Comparison of ENCODE assay signal across 8 cellular contexts in genomic region chr6:73263570-73263909, GRCh38. TPM values are rescaled to one million over a fixed set of nuclear protein-coding genes. Genes with fewer than 3 reads are reported as not detected.
DNase-seq lines count a peak whose midpoint lies in the region; ATAC-seq, FAIRE-seq and TF ChIP-seq lines count a peak whose summit lies in the region.

No MANE protein-coding gene starts in this region.

- peak overlapping the region; percentile 91 for H3K4me3 Mint-ChIP-seq in T-helper 17 cell

- H4K20me1 ChIP-seq in smooth muscle cell (ENCODE audit: low read depth), result no peaks in the 10 kb centered on the region

- DNase-seq in HFF-Myc (ENCODE audit: extremely low read depth, low read depth), result no peak
- no peak for DNase-seq in T-helper 17 cell
- peak in 1 of 2 donors; percentile 3 for DNase-seq in cardiac muscle cell (ENCODE audit: low read depth in 1 of 2, low spot score in 1 of 2)
- no peak for DNase-seq in smooth muscle cell (lab: John Stamatoyannopoulos, UW; ENCODE audit: unreplicated experiment)
- no peak for DNase-seq in stimulated activated CD8-positive, alpha-beta memory T cell treated with anti-CD3 and anti-CD28 coated beads, Interleukin-4, amount 100 ng/mL, for 48 hours
- no peak for DNase-seq in urothelium cell line (ENCODE audit: low spot score)

- TF ChIP-seq CTCF in HFF-Myc (IDR thresholded peaks at IDR 0.05; ENCODE audit: low read depth, low read length, missing control alignments), result no peak
- no peak for TF ChIP-seq CTCF in cardiac muscle cell (IDR thresholded peaks at IDR 0.05; ENCODE audit: low read depth, low read length)
- TF ChIP-seq CTCF in smooth muscle cell (IDR thresholded peaks at IDR 0.05; ENCODE audit: borderline replicate concordance, insufficient read depth, poor library complexity, severe bottlenecking), result no peak

- peak overlapping the region; percentile 97 for H3K4me2 ChIP-seq in smooth muscle cell

- no peaks in the 10 kb centered on the region for H3K27me3 ChIP-seq in cardiac muscle cell
- H3K27me3 ChIP-seq in smooth muscle cell (ENCODE audit: low read depth), result no peaks in the 10 kb centered on the region

- H3K4me3 ChIP-seq in HFF-Myc (replicated peaks; ENCODE audit: low read depth, low read length), result peak overlapping the region; percentile 63
- H3K4me3 ChIP-seq in cardiac muscle cell, result peak overlapping the region; percentile 45
- H3K4me3 ChIP-seq in smooth muscle cell, result peak overlapping the region; percentile 62

- H3K4me1 ChIP-seq in ES-I3 (ENCODE audit: insufficient read depth, low read length) (peaks cover 10% of the 10 kb centered on the region), cardiac muscle cell (ENCODE audit: low read depth) (peaks cover 5% of the 10 kb centered on the region), smooth muscle cell (ENCODE audit: low read depth) (peaks cover 6% of the 10 kb centered on the region)

- H3K36me3 ChIP-seq in ES-I3 (ENCODE audit: insufficient read depth, low read length) (no peaks in the 10 kb centered on the region), cardiac muscle cell (no peaks in the 10 kb centered on the region), smooth muscle cell (ENCODE audit: low read depth) (no peaks in the 10 kb centered on the region)

- H3F3A ChIP-seq in smooth muscle cell (ENCODE audit: low read depth), result no peaks in the 10 kb centered on the region

- H2AFZ ChIP-seq in smooth muscle cell (ENCODE audit: low read depth), result peak overlapping the region; percentile 68

- FAIRE-seq in urothelium cell line (lab: Jason Lieb, UNC), result no peak

- ATAC-seq in T-helper 17 cell, result no peak
- no peak for ATAC-seq in HG03097 (IDR thresholded peaks at IDR 0.05; ENCODE audit: low FRiP score, unreplicated experiment)

- WGBS in smooth muscle cell (ENCODE audit: low lambda C conversion rate), result 53% methylated on average over 7 of the region's 7 CpGs

- peaks cover 13% of the 10 kb centered on the region for H3K4me1 Mint-ChIP-seq in T-helper 17 cell

- peak overlapping the region; percentile 21 for H3K27ac Mint-ChIP-seq in T-helper 17 cell

- H3K27me3 Mint-ChIP-seq in T-helper 17 cell, result no peaks in the 10 kb centered on the region

- no peaks in the 10 kb centered on the region for H3K9me3 ChIP-seq in ES-I3 (ENCODE audit: control insufficient read depth, insufficient read depth, low read length)
- H3K9me3 ChIP-seq in T-helper 17 cell (ENCODE audit: control insufficient read depth, low read length, poor library complexity, severe bottlenecking), result no peaks in the 10 kb centered on the region
- H3K9me3 ChIP-seq in cardiac muscle cell (ENCODE audit: low read depth), result no peaks in the 10 kb centered on the region
- no peaks in the 10 kb centered on the region for H3K9me3 ChIP-seq in smooth muscle cell (replicated peaks; ENCODE audit: low read depth)

- no peaks in the 10 kb centered on the region for H3K36me3 Mint-ChIP-seq in T-helper 17 cell (ENCODE audit: low read depth)

- no peaks in the 10 kb centered on the region for H3K79me2 ChIP-seq in smooth muscle cell (ENCODE audit: low read depth)

- peak overlapping the region; percentile 29 for H3K27ac ChIP-seq in cardiac muscle cell
- H3K27ac ChIP-seq in smooth muscle cell (ENCODE audit: low read depth), result no peak overlapping the region

- H3K9ac ChIP-seq in ES-I3 (ENCODE audit: low read depth, low read length) (peak overlapping the region; percentile 93), smooth muscle cell (ENCODE audit: low read depth) (peak overlapping the region; percentile 61)

RNA-seq across cellular contexts. Expression of gene KHDC1, which starts 0.5 kb away (rescaled TPM):
- 1 to 10 TPM in 1 of 2 donors, under 1 TPM in 1; 0.52 to 3.1 TPM for total RNA-seq in T-helper 17 cell
- total RNA-seq in cardiac muscle cell, result 8.0 and 11.8 TPM in 2 replicates
- 17.1 and 25.3 TPM in 2 replicates for polyA plus RNA-seq in cardiac muscle cell
- total RNA-seq in smooth muscle cell, result 1.6 and 4.0 TPM in 2 replicates
- 8.0 and 8.2 TPM in 2 replicates for polyA plus RNA-seq in smooth muscle cell

RNA-seq across cellular contexts. Expression of gene KHDC1L, which starts 38.2 kb away (rescaled TPM):
- not detected for total RNA-seq in T-helper 17 cell
- total RNA-seq in cardiac muscle cell, result not detected in 2 replicates
- 0.31 TPM in 1 of 2 replicates, not detected in the other for polyA plus RNA-seq in cardiac muscle cell
- total RNA-seq in smooth muscle cell, result not detected in 2 replicates
- 0.65 TPM in 1 of 2 replicates, not detected in the other for polyA plus RNA-seq in smooth muscle cell
